Comparison of ENCODE assay signal across 1 cellular context in genomic region chr22:38207898-38208432, GRCh38.
TF ChIP-seq lines count a peak whose summit lies in the region.

No MANE protein-coding gene starts in this region.

TF ChIP-seq in H1, 55 proteins besides CTCF, POLR2A, EP300 and RAD21:
- no peak for TF ChIP-seq GABPA (IDR thresholded peaks at IDR 0.05; ENCODE audit: borderline replicate concordance, insufficient read depth, low read length)
- TF ChIP-seq CBX5 (IDR thresholded peaks at IDR 0.05; ENCODE audit: low read depth, low read length): no peak
- TF ChIP-seq, protein P1, sequence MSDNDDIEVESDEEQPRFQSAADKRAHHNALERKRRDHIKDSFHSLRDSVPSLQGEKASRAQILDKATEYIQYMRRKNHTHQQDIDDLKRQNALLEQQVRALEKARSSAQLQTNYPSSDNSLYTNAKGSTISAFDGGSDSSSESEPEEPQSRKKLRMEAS (IDR thresholded peaks at IDR 0.05): no peak
- TF ChIP-seq CREB1 (IDR thresholded peaks at IDR 0.05): no peak
- TF ChIP-seq, protein P2, sequence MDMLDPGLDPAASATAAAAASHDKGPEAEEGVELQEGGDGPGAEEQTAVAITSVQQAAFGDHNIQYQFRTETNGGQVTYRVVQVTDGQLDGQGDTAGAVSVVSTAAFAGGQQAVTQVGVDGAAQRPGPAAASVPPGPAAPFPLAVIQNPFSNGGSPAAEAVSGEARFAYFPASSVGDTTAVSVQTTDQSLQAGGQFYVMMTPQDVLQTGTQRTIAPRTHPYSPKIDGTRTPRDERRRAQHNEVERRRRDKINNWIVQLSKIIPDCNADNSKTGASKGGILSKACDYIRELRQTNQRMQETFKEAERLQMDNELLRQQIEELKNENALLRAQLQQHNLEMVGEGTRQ (IDR thresholded peaks at IDR 0.05; ENCODE audit: low read length): no peak
- no peak for TF ChIP-seq SIRT6 (IDR thresholded peaks at IDR 0.05; ENCODE audit: low read length)
- TF ChIP-seq BACH1 (IDR thresholded peaks at IDR 0.05; ENCODE audit: low read length): no peak
- no peak for TF ChIP-seq FOSL1 (IDR thresholded peaks at IDR 0.05; ENCODE audit: insufficient read depth, low read depth, low read length)
- no peak for TF ChIP-seq NRF1 (IDR thresholded peaks at IDR 0.05; ENCODE audit: low read depth, low read length)
- no peak for TF ChIP-seq BRCA1 (IDR thresholded peaks at IDR 0.05; ENCODE audit: low read depth, low read length)
- TF ChIP-seq KDM5A (IDR thresholded peaks at IDR 0.05; ENCODE audit: low read length): no peak
- TF ChIP-seq KDM4A (IDR thresholded peaks at IDR 0.05; ENCODE audit: low read depth, low read length, severe bottlenecking): no peak
- no peak for TF ChIP-seq CHD2 (IDR thresholded peaks at IDR 0.05; ENCODE audit: low read length)
- no peak for TF ChIP-seq SAP30 (IDR thresholded peaks at IDR 0.05; ENCODE audit: insufficient read depth, insufficient replicate concordance, low read length)
- no peak for TF ChIP-seq TBP (IDR thresholded peaks at IDR 0.05; ENCODE audit: low read depth, low read length)
- no peak for TF ChIP-seq RFX5 (IDR thresholded peaks at IDR 0.05; ENCODE audit: borderline replicate concordance, low read depth, low read length)
- no peak for TF ChIP-seq CTBP2 (IDR thresholded peaks at IDR 0.05; ENCODE audit: borderline replicate concordance, insufficient read depth, insufficient read length, low read length)
